36 cellular contexts compared by ENCODE assay signal in genomic region chr4:180418819-180419531, GRCh38.
"Had no signal": no experiment of that assay in that cellular context is flagged by ENCODE, and none has a peak within 500 bp of the region (broad histone marks: within the 10 kb centered on the region; RNA-seq: fewer than 3 reads in every experiment).

No MANE protein-coding gene starts in this region.

- H3K36me3 ChIP-seq: adrenal gland, brain microvascular endothelial cell, breast epithelium had no signal

- H3K4me1 Mint-ChIP-seq: activated B cell treated with CpG ODN at 0.5 μM for 24 hours; activated CD4-positive, alpha-beta T cell treated with anti-CD3 and anti-CD28 coated beads, Interleukin-2, amount 10 ng/mL, durations not matched to agents 24 days and 14 days; activated T-helper 17 cell treated with anti-CD3 and anti-CD28 coated beads, Interleukin-2, amount 50 U/mL, for 72 hours had no signal

- H3K4me1 ChIP-seq: adrenal gland, body of pancreas, breast epithelium had no signal

- H3K27ac ChIP-seq: adrenal gland, body of pancreas, brain microvascular endothelial cell, breast epithelium, VCaP had no signal

- H3K9me3 Mint-ChIP-seq: activated B cell treated with CpG ODN at 0.5 μM for 24 hours; activated CD4-positive, alpha-beta T cell treated with anti-CD3 and anti-CD28 coated beads, Interleukin-2, amount 10 ng/mL, durations not matched to agents 24 days and 14 days; activated CD8-positive, alpha-beta T cell treated with anti-CD3 and anti-CD28 coated beads for 36 hours; activated naive CD8-positive, alpha-beta T cell treated with anti-CD3 and anti-CD28 coated beads for 36 hours; activated T-cell treated with anti-CD3 and anti-CD28 coated beads, Interleukin-2, amount 50 U/mL, for 4 hours; activated T-helper 1 cell treated with anti-CD3 and anti-CD28 coated beads, Interleukin-12 subunit alpha, Interleukin-12 subunit beta, Interleukin-2, Interleukin-4 antibody, amounts not matched to agents 30 ng/mL and 10 ng/mL and 1 ng/mL, durations not matched to agents 14 hours and 24 hours and 36 hours; T-helper 1 cell treated with Interleukin-12 subunit alpha and Interleukin-12 subunit beta and Interleukin-4 antibody, amounts not matched to agents 30 μg/mL and 1 μg/mL, for 36 hours; T-helper 2 cell treated with Interferon-gamma antibody and Interleukin-4, amounts not matched to agents 5 μg/mL and 100 μg/mL, for 36 hours had no signal

- H3K4me3 Mint-ChIP-seq: activated B cell treated with CpG ODN at 0.5 μM for 24 hours; activated CD4-positive, alpha-beta memory T cell treated with anti-CD3 and anti-CD28 coated beads for 36 hours; activated CD4-positive, alpha-beta T cell treated with anti-CD3 and anti-CD28 coated beads, Interleukin-2, amount 10 ng/mL, durations not matched to agents 24 days and 14 days; activated CD8-positive, alpha-beta T cell treated with anti-CD3 and anti-CD28 coated beads for 36 hours; activated naive CD4-positive, alpha-beta T cell treated with anti-CD3 and anti-CD28 coated beads for 36 hours; activated naive CD8-positive, alpha-beta T cell treated with anti-CD3 and anti-CD28 coated beads for 36 hours; activated T-cell treated with anti-CD3 and anti-CD28 coated beads, Interleukin-2, amount 50 U/mL, for 4 hours; activated T-cell treated with anti-CD3 and anti-CD28 coated beads, Interleukin-2, amount 50 U/mL, for 72 hours; activated T-helper 1 cell treated with anti-CD3 and anti-CD28 coated beads, Interleukin-12 subunit alpha, Interleukin-12 subunit beta, Interleukin-2, Interleukin-4 antibody, amounts not matched to agents 30 ng/mL and 10 ng/mL and 1 ng/mL, durations not matched to agents 14 hours and 24 hours and 36 hours; activated T-helper 17 cell treated with anti-CD3 and anti-CD28 coated beads, Interleukin-2, amount 50 U/mL, for 72 hours; T-helper 1 cell treated with Interleukin-12 subunit alpha and Interleukin-12 subunit beta and Interleukin-4 antibody, amounts not matched to agents 30 μg/mL and 1 μg/mL, for 36 hours; T-helper 2 cell treated with Interferon-gamma antibody and Interleukin-4, amounts not matched to agents 5 μg/mL and 100 μg/mL, for 36 hours had no signal

- H3K36me3 Mint-ChIP-seq: activated CD4-positive, alpha-beta memory T cell treated with anti-CD3 and anti-CD28 coated beads for 36 hours; activated naive CD4-positive, alpha-beta T cell treated with anti-CD3 and anti-CD28 coated beads, Interleukin-2, amount 50 U/mL, for 72 hours; activated naive CD8-positive, alpha-beta T cell treated with anti-CD3 and anti-CD28 coated beads for 36 hours had no signal

- ATAC-seq: activated CD8-positive, alpha-beta T cell treated with anti-CD3 and anti-CD28 coated beads for 36 hours; activated naive CD4-positive, alpha-beta T cell treated with anti-CD3 and anti-CD28 coated beads, Interleukin-2, amount 50 U/mL, for 72 hours; activated T-cell treated with anti-CD3 and anti-CD28 coated beads, Interleukin-2, amount 50 U/mL, for 4 hours; activated T-cell treated with anti-CD3 and anti-CD28 coated beads, Interleukin-2, amount 50 U/mL, for 72 hours; activated T-helper 17 cell treated with anti-CD3 and anti-CD28 coated beads, Interleukin-2, amount 50 U/mL, for 72 hours; body of pancreas had no signal

- DNase-seq: activated B cell treated with CpG ODN at 0.5 μM for 24 hours; activated CD4-positive, alpha-beta memory T cell treated with anti-CD3 and anti-CD28 coated beads for 36 hours; activated CD4-positive, alpha-beta T cell treated with anti-CD3 and anti-CD28 coated beads for 4 hours; activated CD4-positive, alpha-beta T cell treated with anti-CD3 and anti-CD28 coated beads, Interleukin-2, amount 10 ng/mL, durations not matched to agents 24 days and 14 days; activated CD4-positive, alpha-beta T cell treated with anti-CD3 and anti-CD28 coated beads, Interleukin-2, amount 50 U/mL, for 1 hour; activated CD4-positive, alpha-beta T cell treated with anti-CD3 and anti-CD28 coated beads, Interleukin-2, amount 50 U/mL, for 4 hours; activated CD4-positive, CD25-positive, alpha-beta regulatory T cell treated with anti-CD3 and anti-CD28 coated beads, Interleukin-2, amount 50 U/mL, for 72 hours; activated CD8-positive, alpha-beta memory T cell treated with anti-CD3 and anti-CD28 coated beads, Interleukin-2, amount 50 U/mL, for 4 hours; activated CD8-positive, alpha-beta T cell treated with anti-CD3 and anti-CD28 coated beads for 36 hours; activated effector memory CD4-positive, alpha-beta T cell treated with anti-CD3 and anti-CD28 coated beads, Interleukin-2, amount 50 U/mL, for 16 hours; activated gamma-delta T cell treated with Interleukin-2 at 50 U/mL for 16 hours; activated naive CD4-positive, alpha-beta T cell; activated naive CD4-positive, alpha-beta T cell treated with anti-CD3 and anti-CD28 coated beads for 36 hours; activated naive CD4-positive, alpha-beta T cell treated with anti-CD3 and anti-CD28 coated beads, Interleukin-2, amount 50 U/mL, for 16 hours; activated naive CD8-positive, alpha-beta T cell treated with anti-CD3 and anti-CD28 coated beads for 36 hours; activated T-cell treated with anti-CD3 and anti-CD28 coated beads for 4 hours; activated T-cell treated with anti-CD3 and anti-CD28 coated beads, Interleukin-2, amount 50 U/mL, for 1 hour; activated T-cell treated with anti-CD3 and anti-CD28 coated beads, Interleukin-2, amount 50 U/mL, for 4 hours; activated T-cell treated with anti-CD3 and anti-CD28 coated beads, Interleukin-2, amount 50 U/mL, for 72 hours; adrenal gland; amniotic stem cell; aorta; body of pancreas; brain microvascular endothelial cell; central memory CD4-positive, alpha-beta T cell; T-helper 2 cell; T-helper 9 cell had no signal

- H3K27me3 ChIP-seq: adrenal gland, body of pancreas, brain microvascular endothelial cell, breast epithelium had no signal

- H3K27me3 Mint-ChIP-seq: activated B cell treated with CpG ODN at 0.5 μM for 24 hours; activated CD4-positive, alpha-beta memory T cell treated with anti-CD3 and anti-CD28 coated beads for 36 hours; activated CD4-positive, alpha-beta T cell treated with anti-CD3 and anti-CD28 coated beads, Interleukin-2, amount 10 ng/mL, durations not matched to agents 24 days and 14 days; activated CD8-positive, alpha-beta T cell treated with anti-CD3 and anti-CD28 coated beads for 36 hours; activated naive CD8-positive, alpha-beta T cell treated with anti-CD3 and anti-CD28 coated beads for 36 hours; activated T-helper 17 cell treated with anti-CD3 and anti-CD28 coated beads, Interleukin-2, amount 50 U/mL, for 72 hours had no signal

- H3K9me3 ChIP-seq: adrenal gland, body of pancreas, breast epithelium had no signal

- H3K27ac Mint-ChIP-seq: activated B cell treated with CpG ODN at 0.5 μM for 24 hours; activated CD4-positive, alpha-beta memory T cell treated with anti-CD3 and anti-CD28 coated beads for 36 hours; activated CD4-positive, alpha-beta T cell treated with anti-CD3 and anti-CD28 coated beads, Interleukin-2, amount 10 ng/mL, durations not matched to agents 24 days and 14 days; activated CD8-positive, alpha-beta T cell treated with anti-CD3 and anti-CD28 coated beads for 36 hours; activated naive CD4-positive, alpha-beta T cell treated with anti-CD3 and anti-CD28 coated beads for 36 hours; activated naive CD4-positive, alpha-beta T cell treated with anti-CD3 and anti-CD28 coated beads, Interleukin-2, amount 50 U/mL, for 72 hours; activated naive CD8-positive, alpha-beta T cell treated with anti-CD3 and anti-CD28 coated beads for 36 hours; activated T-cell treated with anti-CD3 and anti-CD28 coated beads, Interleukin-2, amount 50 U/mL, for 72 hours; activated T-helper 1 cell treated with anti-CD3 and anti-CD28 coated beads, Interleukin-12 subunit alpha, Interleukin-12 subunit beta, Interleukin-2, Interleukin-4 antibody, amounts not matched to agents 30 ng/mL and 10 ng/mL and 1 ng/mL, durations not matched to agents 14 hours and 24 hours and 36 hours; activated T-helper 17 cell treated with anti-CD3 and anti-CD28 coated beads, Interleukin-2, amount 50 U/mL, for 72 hours; T-helper 1 cell treated with Interleukin-12 subunit alpha and Interleukin-12 subunit beta and Interleukin-4 antibody, amounts not matched to agents 30 μg/mL and 1 μg/mL, for 36 hours; T-helper 2 cell treated with Interferon-gamma antibody and Interleukin-4, amounts not matched to agents 5 μg/mL and 100 μg/mL, for 36 hours had no signal

- H3K4me3 ChIP-seq: adrenal gland, body of pancreas, breast epithelium had no signal

- FAIRE-seq: astrocyte, TTC549 had no signal
